Comparison of ENCODE assay signal across 12 cellular contexts in the genomic region with DNA sequence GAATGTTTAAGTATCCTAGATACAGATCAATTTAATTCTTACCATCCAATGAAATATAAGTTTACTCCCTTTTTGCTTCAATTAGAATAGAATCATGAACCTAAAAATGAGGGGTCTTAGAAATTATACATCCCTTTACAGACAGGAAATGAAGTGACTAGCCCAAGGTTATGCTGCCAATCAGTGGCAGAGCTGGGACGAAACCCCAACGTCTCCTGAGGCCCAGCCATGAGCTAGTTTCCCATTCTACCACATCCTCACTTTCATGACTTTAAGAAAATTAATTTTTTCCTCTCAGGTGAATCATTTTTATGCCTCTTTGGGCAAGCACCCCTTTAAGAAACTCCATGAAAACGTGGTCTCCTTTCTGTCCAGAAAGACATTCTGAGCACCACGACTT. TPM values are rescaled to one million over a fixed set of nuclear protein-coding genes. Genes with fewer than 3 reads are reported as not detected.
A peak's percentile ranks its signal among the peaks of the same experiment; 100 is the strongest.
DNase-seq lines count a peak whose midpoint lies in the region; ATAC-seq lines count a peak whose summit lies in the region.
"Had no signal": no experiment of that assay in that cellular context is flagged by ENCODE, and none has a peak within 500 bp of the region (broad histone marks: within the 10 kb centered on the region; RNA-seq: fewer than 3 reads in every experiment).

No MANE protein-coding gene starts in this region.

- H3K36me3 ChIP-seq in esophagus (ENCODE audit: control insufficient read depth in 2 of 2, insufficient read depth in 2 of 2, low read length in 1 of 2) (no peaks in the 10 kb centered on the region), subcutaneous abdominal adipose tissue (ENCODE audit: control insufficient read depth in 5 of 5, insufficient read depth in 5 of 5, low read length in 5 of 5) (no peaks in the 10 kb centered on the region)

- peak overlapping the region; percentile 84 for H3K27ac Mint-ChIP-seq in T-helper 2 cell treated with Interferon-gamma antibody and Interleukin-4, amounts not matched to agents 5 μg/mL and 100 μg/mL, for 36 hours

- ATAC-seq in GM19463 (IDR thresholded peaks at IDR 0.05; ENCODE audit: unreplicated experiment) (no peak), HG03520 (IDR thresholded peaks at IDR 0.05; ENCODE audit: unreplicated experiment) (no peak)

- no peaks in the 10 kb centered on the region for H3K27me3 Mint-ChIP-seq in T-helper 2 cell treated with Interferon-gamma antibody and Interleukin-4, amounts not matched to agents 5 μg/mL and 100 μg/mL, for 36 hours (ENCODE audit: low read depth)

- H3K4me1 ChIP-seq in esophagus (ENCODE audit: control insufficient read depth in 2 of 2, insufficient read depth in 2 of 2, low read length in 1 of 2): no peaks in the 10 kb centered on the region
- peaks cover 7 to 39% (median 28%) of the 10 kb centered on the region in 5 donors for H3K4me1 ChIP-seq in subcutaneous abdominal adipose tissue (ENCODE audit: control insufficient read depth in 5 of 5, insufficient read depth in 5 of 5, low read length in 5 of 5)

- peak overlapping the region; percentile 76 for H3K4me3 Mint-ChIP-seq in T-helper 2 cell treated with Interferon-gamma antibody and Interleukin-4, amounts not matched to agents 5 μg/mL and 100 μg/mL, for 36 hours

- peaks cover 82% of the 10 kb centered on the region for H3K4me1 Mint-ChIP-seq in T-helper 2 cell treated with Interferon-gamma antibody and Interleukin-4, amounts not matched to agents 5 μg/mL and 100 μg/mL, for 36 hours (ENCODE audit: low read depth)

- no peaks in the 10 kb centered on the region for H3K27me3 ChIP-seq in esophagus (ENCODE audit: control insufficient read depth in 1 of 2, insufficient read depth in 2 of 2, low read length in 2 of 2)
- no peaks in the 10 kb centered on the region for H3K27me3 ChIP-seq in subcutaneous abdominal adipose tissue (ENCODE audit: control insufficient read depth in 5 of 5, insufficient read depth in 4 of 5, low read length in 5 of 5)

- H3K36me3 Mint-ChIP-seq in T-helper 2 cell treated with Interferon-gamma antibody and Interleukin-4, amounts not matched to agents 5 μg/mL and 100 μg/mL, for 36 hours (ENCODE audit: low read depth): peaks cover 27% of the 10 kb centered on the region

- peak; percentile 41 for DNase-seq in activated CD4-positive, alpha-beta T cell treated with anti-CD3 and anti-CD28 coated beads for 48 hours
- DNase-seq in activated CD4-positive, alpha-beta T cell treated with anti-CD3 and anti-CD28 coated beads for 1 hour: no peak
- no peak for DNase-seq in T-helper 2 cell treated with Interferon-gamma antibody and Interleukin-4, amounts not matched to agents 5 μg/mL and 100 μg/mL, for 36 hours (ENCODE audit: low spot score)
- no peak for DNase-seq in GM03348 (ENCODE audit: low spot score)
- DNase-seq: cortex of kidney, DMS79 treated with DMSO at 0.1 percent for 48 hours, foreskin melanocyte, NCI-H1436 treated with DMSO at 0.1 percent for 48 hours had no signal

- WGBS in esophagus, 2 donors: 59 to 73% methylated on average over 4 of the region's 4 CpGs

- H3K27ac ChIP-seq in esophagus (ENCODE audit: low read depth in 2 of 2, low read length in 1 of 2) (peak overlapping the region; percentile 34 to 45), subcutaneous abdominal adipose tissue (ENCODE audit: low read depth, low read length) (peak overlapping the region; percentile 90)

- H3K9me3 ChIP-seq in esophagus (ENCODE audit: control insufficient read depth in 2 of 2, insufficient read depth in 1 of 2, low read depth in 1 of 2, low read length in 1 of 2) (no peaks in the 10 kb centered on the region), subcutaneous abdominal adipose tissue (ENCODE audit: control insufficient read depth in 5 of 5, low read length in 5 of 5) (no peaks in the 10 kb centered on the region)

- H3K9ac ChIP-seq in subcutaneous abdominal adipose tissue (ENCODE audit: low read length in 5 of 5): no peak overlapping the region

- no peaks in the 10 kb centered on the region for H3K9me3 Mint-ChIP-seq in T-helper 2 cell treated with Interferon-gamma antibody and Interleukin-4, amounts not matched to agents 5 μg/mL and 100 μg/mL, for 36 hours

- H3K4me3 ChIP-seq in esophagus (ENCODE audit: low read depth in 1 of 2, low read length in 2 of 2): no peak overlapping the region
- H3K4me3 ChIP-seq in subcutaneous abdominal adipose tissue (ENCODE audit: low read depth in 1 of 5, low read length in 5 of 5): no peak overlapping the region

RNA-seq across cellular contexts. Expression of gene LRIG1, which starts 11.2 kb away (rescaled TPM):
- polyA plus RNA-seq in esophagus: 10 to 100 TPM in 1 of 2 donors, 1 to 10 TPM in 1; 6.2 to 11.0 TPM
